ENCODE assay signal across 8 cellular contexts in genomic region chrX:48957477-48957826, GRCh38. TPM values are rescaled to one million over a fixed set of nuclear protein-coding genes. Genes with fewer than 3 reads are reported as not detected.
A peak's percentile ranks its signal among the peaks of the same experiment; 100 is the strongest.
DNase-seq lines count a peak whose midpoint lies in the region; ATAC-seq and TF ChIP-seq lines count a peak whose summit lies in the region.

TSS of gene OTUD5 (minus strand) at chrX:48957607. CDS start at chrX:48957570, 37 bp downstream.

- H3K4me3 ChIP-seq in fibroblast of the aortic adventitia (ENCODE audit: low read depth, low read length) (peak within 1 kb of the TSS; percentile 79), neuron (ENCODE audit: low read length) (peak within 1 kb of the TSS; percentile 56)

- peaks cover 21% of the 10 kb centered on the region for H3K36me3 ChIP-seq in neuron (ENCODE audit: insufficient read depth, low read length)

- no peak within 1 kb of the TSS for H2AFZ ChIP-seq in neuron (ENCODE audit: low read depth, low read length)

- no peaks in the 10 kb centered on the region for H3K9me3 ChIP-seq in neuron (ENCODE audit: low read length)

- TF ChIP-seq CTCF in fibroblast of the aortic adventitia (IDR thresholded peaks at IDR 0.05; ENCODE audit: insufficient read depth, low read length) = no peak

- no peaks in the 10 kb centered on the region for H3K27me3 ChIP-seq in neuron (ENCODE audit: insufficient read depth, low read length)

- H3K36me3 Mint-ChIP-seq in activated T-cell treated with anti-CD3 and anti-CD28 coated beads, Interleukin-2, amount 50 U/mL, for 72 hours (ENCODE audit: insufficient read depth in 2 of 2) = peaks cover 6 to 8% of the 10 kb centered on the region in 2 donors

- H3K27ac Mint-ChIP-seq in activated T-cell treated with anti-CD3 and anti-CD28 coated beads, Interleukin-2, amount 50 U/mL, for 72 hours = peak within 1 kb of the TSS; percentile 100

- DNase-seq in SIG-M5 treated with dmso at 0.1 percent for 504 hours (lab: John Stamatoyannopoulos, UW; ENCODE audit: unreplicated experiment) = peak; percentile 75
- DNase-seq in SIG-M5 (lab: John Stamatoyannopoulos, UW) = no peak
- peak; percentile 33 for DNase-seq in NCI-H82 treated with DMSO at 0.1 percent for 48 hours (lab: John Stamatoyannopoulos, UW; ENCODE audit: unreplicated experiment)
- DNase-seq in activated T-cell treated with anti-CD3 and anti-CD28 coated beads, Interleukin-2, amount 50 U/mL, for 72 hours = peak in 1 of 2 donors; percentile 75
- no peak for DNase-seq in fibroblast of the aortic adventitia (ENCODE audit: low read depth)
- peak; percentile 55 for DNase-seq in superior temporal gyrus (ENCODE audit: extremely low spot score)

- H3K4me1 ChIP-seq in neuron (ENCODE audit: insufficient read depth, low read length) = peaks cover 6% of the 10 kb centered on the region

- no peaks in the 10 kb centered on the region for H3K9me3 Mint-ChIP-seq in activated T-cell treated with anti-CD3 and anti-CD28 coated beads, Interleukin-2, amount 50 U/mL, for 72 hours

- peaks cover 40% of the 10 kb centered on the region for H3K4me1 Mint-ChIP-seq in activated T-cell treated with anti-CD3 and anti-CD28 coated beads, Interleukin-2, amount 50 U/mL, for 72 hours (ENCODE audit: low read depth)

- H3K27me3 Mint-ChIP-seq in activated T-cell treated with anti-CD3 and anti-CD28 coated beads, Interleukin-2, amount 50 U/mL, for 72 hours (ENCODE audit: low read depth) = peaks cover 13% of the 10 kb centered on the region

- ATAC-seq in HG03060 (IDR thresholded peaks at IDR 0.05; ENCODE audit: low read depth, unreplicated experiment) = peak; percentile 9
- peak; percentile 53 to 55 for ATAC-seq in activated T-cell treated with anti-CD3 and anti-CD28 coated beads, Interleukin-2, amount 50 U/mL, for 72 hours (replicated peaks in 1 of 2)

- H3K4me3 Mint-ChIP-seq in activated T-cell treated with anti-CD3 and anti-CD28 coated beads, Interleukin-2, amount 50 U/mL, for 72 hours = peak within 1 kb of the TSS; percentile 96 to 97

RNA-seq across cellular contexts. Expression of gene OTUD5, which starts in this region (rescaled TPM):
- 100 to 1,000 TPM; 123 to 137 TPM for total RNA-seq in activated T-cell treated with anti-CD3 and anti-CD28 coated beads, Interleukin-2, amount 50 U/mL, for 72 hours
- total RNA-seq in fibroblast of the aortic adventitia (ENCODE audit: low replicate concordance) = 15.5 and 26.0 TPM in 2 replicates

Comparison
In these comparisons a context has a peak if more than half of its experiments do, and no peak if none do; other contexts are left out.
1. DNase-seq: peak in SIG-M5 treated with dmso at 0.1 percent for 504 hours (single experiment), NCI-H82 treated with DMSO at 0.1 percent for 48 hours (single experiment) and superior temporal gyrus (single experiment); none in SIG-M5 (single experiment) and fibroblast of the aortic adventitia (single experiment).